2 cellular contexts compared by ENCODE assay signal in genomic region chr16:26530584-26531289, GRCh38.
TF ChIP-seq lines count a peak whose summit lies in the region.

No MANE protein-coding gene starts in this region.

TF ChIP-seq in H1, 55 proteins besides CTCF, POLR2A, EP300 and RAD21 (continued from another document):
- TF ChIP-seq GTF2F1 (IDR thresholded peaks at IDR 0.05; ENCODE audit: borderline replicate concordance, low read depth, low read length) (no peak), HDAC2 (IDR thresholded peaks at IDR 0.05; ENCODE audit: borderline replicate concordance in 1 of 2, low read depth in 2 of 2, low read length in 2 of 2) (no peak), ZNF274 (IDR thresholded peaks at IDR 0.05; ENCODE audit: borderline replicate concordance, extremely low read depth, low read length) (no peak), FOSL1 (IDR thresholded peaks at IDR 0.05; ENCODE audit: insufficient read depth, low read depth, low read length) (no peak), SP2 (IDR thresholded peaks at IDR 0.05; ENCODE audit: low read length) (no peak), JUN (IDR thresholded peaks at IDR 0.05; ENCODE audit: low read depth, low read length) (no peak), CBX5 (IDR thresholded peaks at IDR 0.05; ENCODE audit: low read depth, low read length) (no peak), EZH2 (IDR thresholded peaks at IDR 0.05; ENCODE audit: low read depth, low read length, severe bottlenecking) (no peak)

TF ChIP-seq in liver, 16 proteins besides CTCF, POLR2A, EP300 and RAD21 (continued from another document):
- TF ChIP-seq REST (IDR thresholded peaks at IDR 0.05) (peak; percentile 47), YY1 (IDR thresholded peaks at IDR 0.05) (peak; percentile 77), ZBTB33 (IDR thresholded peaks at IDR 0.05) (peak; percentile 93), EGR1 (IDR thresholded peaks at IDR 0.05; ENCODE audit: low read depth in 2 of 2) (peak in 1 of 2 donors; percentile 60), FOXA1 (IDR thresholded peaks at IDR 0.05) (peak; percentile 54), HNF4A (conservative IDR thresholded peaks at IDR 0.05) (peak; percentile 94 to 97), SP1 (IDR thresholded peaks at IDR 0.05) (peak; percentile 86)
